In the genomic region with DNA sequence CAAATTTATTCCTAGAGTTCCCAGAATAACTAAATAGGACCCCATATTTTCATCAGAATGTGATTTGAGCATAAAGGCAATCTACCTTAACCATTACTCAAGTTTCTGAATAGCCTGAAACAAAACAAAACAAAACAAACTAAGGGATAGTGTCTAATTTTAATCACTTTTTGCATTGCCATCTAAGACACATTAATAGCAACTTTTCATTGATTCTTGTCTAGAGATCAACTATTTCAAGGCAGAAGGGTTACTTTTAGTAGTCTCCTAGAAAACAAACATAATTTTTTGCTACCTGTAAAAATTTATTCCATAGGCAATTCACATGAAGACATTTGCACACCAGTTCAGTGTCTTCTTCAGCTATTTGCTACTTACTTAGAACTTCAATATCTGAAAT, we compare ENCODE assay signal across 19 cellular contexts.
"Had no signal": no experiment of that assay in that cellular context is flagged by ENCODE, and none has a peak within 500 bp of the region (broad histone marks: within the 10 kb centered on the region; RNA-seq: fewer than 3 reads in every experiment).

No MANE protein-coding gene starts in this region.

- H3K27me3 Mint-ChIP-seq: effector memory CD8-positive, alpha-beta T cell had no signal

- H3K27me3 ChIP-seq: upper lobe of left lung had no signal

- H3K4me1 Mint-ChIP-seq: neural crest cell had no signal

- ATAC-seq: heart right ventricle, right cardiac atrium had no signal

- H3K36me3 ChIP-seq: esophagus muscularis mucosa, gastrocnemius medialis, heart right ventricle, pancreas, suprapubic skin, thyroid gland, upper lobe of left lung, uterus had no signal

- H3K27ac Mint-ChIP-seq: dendritic cell treated with granulocyte-macrophage colony-stimulating factor and Interleukin-4, amounts not matched to agents 40 ng/mL and 50 ng/mL, for 4 days; progenitor cell of endocrine pancreas had no signal

- DNase-seq: gastrocnemius medialis; heart right ventricle; mucosa of descending colon; natural killer cell; pancreas; right cardiac atrium; stimulated activated CD4-positive, alpha-beta T cell treated with anti-CD3 and anti-CD28 coated beads, Interleukin-12 subunit alpha, Interleukin-12 subunit beta, amount 100 ng/mL, for 4 hours; stimulated activated CD4-positive, alpha-beta T cell treated with anti-CD3 and anti-CD28 coated beads, Interleukin-2, amount 100 ng/mL, for 48 hours; stimulated activated naive CD4-positive, alpha-beta T cell treated with Interleukin-2 at 50 U/mL for 16 hours; thyroid gland; upper lobe of left lung; uterus had no signal

- H3K4me3 Mint-ChIP-seq: dendritic cell treated with granulocyte-macrophage colony-stimulating factor and Interleukin-4, amounts not matched to agents 40 ng/mL and 50 ng/mL, for 4 days; effector memory CD8-positive, alpha-beta T cell; natural killer cell; neural crest cell had no signal

- H3K9me3 Mint-ChIP-seq: dendritic cell treated with granulocyte-macrophage colony-stimulating factor and Interleukin-4, amounts not matched to agents 40 ng/mL and 50 ng/mL, for 4 days; effector memory CD8-positive, alpha-beta T cell; natural killer cell; neural crest cell had no signal

- H3K36me3 Mint-ChIP-seq: natural killer cell had no signal

- H3K4me1 ChIP-seq: esophagus muscularis mucosa, gastrocnemius medialis, heart right ventricle, pancreas, suprapubic skin, thyroid gland, upper lobe of left lung, uterus had no signal

- H3K9me3 ChIP-seq: esophagus muscularis mucosa, gastrocnemius medialis, heart right ventricle, mucosa of descending colon, pancreas, suprapubic skin, thyroid gland, upper lobe of left lung, uterus had no signal

- H3K27ac ChIP-seq: epithelial cell of prostate, esophagus muscularis mucosa, gastrocnemius medialis, heart right ventricle, pancreas, suprapubic skin, thyroid gland, upper lobe of left lung, uterus had no signal

- H3K4me3 ChIP-seq: esophagus muscularis mucosa, gastrocnemius medialis, heart right ventricle, mucosa of descending colon, pancreas, suprapubic skin, thyroid gland, upper lobe of left lung, uterus had no signal
